8 cellular contexts compared by ENCODE assay signal in genomic region chr4:109559625-109559982, GRCh38. TPM values are rescaled to one million over a fixed set of nuclear protein-coding genes. Genes with fewer than 3 reads are reported as not detected.
DNase-seq lines count a peak whose midpoint lies in the region; ATAC-seq and TF ChIP-seq lines count a peak whose summit lies in the region.

No MANE protein-coding gene starts in this region.

- H3K36me3 ChIP-seq in HUES64 (ENCODE audit: insufficient read depth, low read length): no peaks in the 10 kb centered on the region
- H3K36me3 ChIP-seq in neutrophil: no peaks in the 10 kb centered on the region

- peak; percentile 27 for ATAC-seq in GM21717 (IDR thresholded peaks at IDR 0.05; ENCODE audit: unreplicated experiment)

- H3K27ac ChIP-seq in HUES64 (ENCODE audit: low read depth, low read length): 0 out of 2 replicates have a peak overlapping the region, but pooled peaks have one; percentile 39
- H3K27ac ChIP-seq in neutrophil: no peak overlapping the region

- H3K4me1 ChIP-seq in HUES64 (ENCODE audit: insufficient read depth, low read length) (peaks cover 13% of the 10 kb centered on the region), neutrophil (ENCODE audit: control insufficient read depth in 1 of 2, insufficient read depth in 1 of 2, low read depth in 1 of 2, low read length in 1 of 2) (peaks cover 16 to 20% of the 10 kb centered on the region in 2 experiments)

- peak; percentile 70 for DNase-seq in GM03348 (ENCODE audit: low spot score)
- DNase-seq in activated T-cell treated with anti-CD3 and anti-CD28 coated beads for 1 hour (ENCODE audit: low read depth): peak; percentile 35
- no peak for DNase-seq in fibroblast of mammary gland (ENCODE audit: low read depth)
- no peak for DNase-seq in cortex of kidney (lab: John Stamatoyannopoulos, UW)
- DNase-seq in dedifferentiated amniotic fluid mesenchymal stem cell (ENCODE audit: extremely low spot score): no peak

- peaks cover 22% of the 10 kb centered on the region; the same call in 1 of the 2 replicates for H3K27me3 ChIP-seq in HUES64 (ENCODE audit: insufficient read depth, low read length)
- peaks cover 76% of the 10 kb centered on the region for H3K27me3 ChIP-seq in neutrophil

- H3K9me3 ChIP-seq in HUES64 (ENCODE audit: insufficient read depth, low read depth, low read length) (no peaks in the 10 kb centered on the region), neutrophil (no peaks in the 10 kb centered on the region)

- peak overlapping the region; percentile 85 for H3K9ac ChIP-seq in HUES64 (ENCODE audit: low read depth, low read length)

- 1% methylated on average over 27 of the region's 27 CpGs for WGBS in HUES64

- TF ChIP-seq CTCF in fibroblast of mammary gland (conservative IDR thresholded peaks at IDR 0.05; ENCODE audit: control insufficient read depth, insufficient read depth, low read depth, low read length) (no peak), neutrophil (IDR thresholded peaks at IDR 0.05) (no peak)

- H3K4me3 ChIP-seq in HUES64 (ENCODE audit: low read length) (peak overlapping the region; percentile 67), fibroblast of mammary gland (ENCODE audit: control insufficient read depth, low read depth, low read length) (peak overlapping the region; percentile 76), neutrophil (ENCODE audit: low read depth in 1 of 2, low read length in 1 of 2) (peak overlapping the region; percentile 10 to 45)

RNA-seq across cellular contexts. Expression of gene MCUB, which starts 0.4 kb away (rescaled TPM):
- polyA plus RNA-seq in HUES64 (2013, experiment 1 of 2): 7.3 TPM
- polyA plus RNA-seq in HUES64 (2013, experiment 2 of 2): 4.8 TPM

Comparison
In these comparisons a context has a peak if more than half of its experiments do, and no peak if none do; other contexts are left out.
1. DNase-seq: peak in GM03348 (single experiment) and activated T-cell treated with anti-CD3 and anti-CD28 coated beads for 1 hour (single experiment); none in fibroblast of mammary gland (single experiment), cortex of kidney (single experiment) and dedifferentiated amniotic fluid mesenchymal stem cell (single experiment).
2. Peak in every context shown above with its lines, with median percentiles within 50 percentile points of each other: H3K4me3 ChIP-seq.